20 cellular contexts compared by ENCODE assay signal in genomic region chr16:16805809-16806208, GRCh38.
DNase-seq lines count a peak whose midpoint lies in the region; ATAC-seq and TF ChIP-seq lines count a peak whose summit lies in the region.
"Had no signal": no experiment of that assay in that cellular context is flagged by ENCODE, and none has a peak within 500 bp of the region (broad histone marks: within the 10 kb centered on the region; RNA-seq: fewer than 3 reads in every experiment).

No MANE protein-coding gene starts in this region.

- TF ChIP-seq CTCF in GM13976 (IDR thresholded peaks at IDR 0.05; ENCODE audit: borderline replicate concordance, control extremely low read depth, extremely low read depth, insufficient read depth, missing control alignments) = no peak

- in situ Hi-C loops in GM13976 (cut with MboI; ENCODE audit: low sequenced_read_pairs, unreplicated experiment) = loop anchor here (25.0 kb wide), 1 partner anchor 994 kb away; no protein-coding TSS in a partner anchor

- no peak for ATAC-seq in GM18498 (IDR thresholded peaks at IDR 0.05; ENCODE audit: unreplicated experiment)
- ATAC-seq: A549 had no signal

- DNase-seq in DMS153 (lab: John Stamatoyannopoulos, UW) (peak; percentile 6), DMS153 treated with DMSO at 0.1 percent for 48 hours (lab: John Stamatoyannopoulos, UW; ENCODE audit: unreplicated experiment) (no peak), NCI-H510A treated with DMSO at 0.1 percent for 48 hours (lab: John Stamatoyannopoulos, UW) (peak; percentile 20), NCI-H510A (lab: John Stamatoyannopoulos, UW) (no peak), NCI-H345 treated with DMSO at 0.1 percent for 48 hours (lab: John Stamatoyannopoulos, UW; ENCODE audit: unreplicated experiment) (peak; percentile 41), GM13976 (ENCODE audit: low spot score) (no peak)
- DNase-seq: 8988T; ACHN; AML-193; BE2C; CD4-positive, alpha-beta T cell; CD8-positive, alpha-beta memory T cell; DMS53; DMS79 treated with DMSO at 0.1 percent for 48 hours; GF-D8; GM23248; H7; HCEC 1CT had no signal

Comparison
In these comparisons a context has a peak if more than half of its experiments do, and no peak if none do; other contexts are left out.
1. DNase-seq: peak in DMS153 (single experiment), NCI-H510A treated with DMSO at 0.1 percent for 48 hours (single experiment) and NCI-H345 treated with DMSO at 0.1 percent for 48 hours (single experiment); none in DMS153 treated with DMSO at 0.1 percent for 48 hours (single experiment), NCI-H510A (single experiment) and GM13976 (single experiment).